In the genomic region with DNA sequence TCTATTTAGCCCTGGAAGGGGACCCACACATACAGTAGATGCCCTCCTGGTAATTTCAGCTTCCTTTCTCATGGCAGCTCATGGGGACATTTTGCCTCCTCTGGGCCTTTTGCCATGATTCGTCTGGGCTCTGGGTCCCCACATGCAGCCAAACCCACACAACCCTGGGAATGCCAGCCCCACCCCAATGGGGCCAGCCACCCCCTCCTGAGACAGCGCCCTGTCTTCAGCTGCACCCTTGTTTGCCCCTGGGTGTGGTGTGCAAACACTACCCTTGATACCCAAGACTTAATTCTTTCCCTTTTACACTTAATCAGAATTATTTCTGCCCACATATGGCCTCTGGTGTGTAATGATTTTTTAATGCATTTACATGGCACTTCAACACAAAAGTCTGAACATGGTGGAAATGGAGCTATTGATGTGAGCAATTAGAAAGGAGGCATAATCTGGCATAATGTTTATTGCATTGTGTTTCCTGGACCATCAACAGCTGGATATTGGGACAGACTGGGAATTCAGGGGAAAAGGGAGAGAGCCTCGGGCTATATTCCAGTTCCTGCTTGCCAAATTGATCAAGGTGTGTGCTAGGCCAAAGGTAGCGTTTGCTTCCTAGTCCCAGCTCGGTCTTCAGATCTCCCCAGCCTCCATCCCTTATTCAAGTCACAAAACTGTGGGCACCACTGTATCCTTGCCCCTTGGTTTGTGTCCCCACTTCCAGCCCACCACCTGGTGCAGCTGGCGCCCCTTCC, we compare ENCODE assay signal across 22 cellular contexts.
DNase-seq lines count a peak whose midpoint lies in the region; ATAC-seq and TF ChIP-seq lines count a peak whose summit lies in the region.
"Had no signal": no experiment of that assay in that cellular context is flagged by ENCODE, and none has a peak within 500 bp of the region (broad histone marks: within the 10 kb centered on the region; RNA-seq: fewer than 3 reads in every experiment).

No MANE protein-coding gene starts in this region.

- ATAC-seq in left lobe of liver (peak; percentile 82), right cardiac atrium (no peak), HG03439 (IDR thresholded peaks at IDR 0.05; ENCODE audit: unreplicated experiment) (no peak)
- ATAC-seq: A549; CD8-positive, alpha-beta T cell had no signal

- DNase-seq in COR-L47 (lab: John Stamatoyannopoulos, UW) (peak; percentile 66), PC-9 (peak in 1 of 2 experiments; percentile 77), left lobe of liver (ENCODE audit: low spot score) (no peak), spleen (peak; percentile 27), right cardiac atrium (no peak), anterior cingulate cortex (lab: John Stamatoyannopoulos, UW) (no peak), NCI-H2029 (lab: John Stamatoyannopoulos, UW) (no peak)
- DNase-seq: CD8-positive, alpha-beta T cell; GM23248; MG63; NCI-H1048; NCI-H1436 treated with DMSO at 0.1 percent for 48 hours; NCI-H2029 treated with DMSO at 0.1 percent for 48 hours; NCI-H2171; NCI-H446; NCI-H748 treated with DMSO at 0.1 percent for 48 hours; RPMI8226; SHP77 treated with DMSO at 0.1 percent for 48 hours; SK-N-SH had no signal

- H3K4me2 ChIP-seq in PC-9, result peak overlapping the region; percentile 70
- H3K4me2 ChIP-seq: A549, SK-N-SH had no signal

- H3K9me3 ChIP-seq in PC-9 (ENCODE audit: insufficient read depth, low read depth), result peaks cover 7% of the 10 kb centered on the region; the same call in 1 of the 2 replicates
- H3K9me3 ChIP-seq in spleen, result peaks cover 0 to 19% (median 11%) of the 10 kb centered on the region in 8 donors
- no peaks in the 10 kb centered on the region for H3K9me3 ChIP-seq in right cardiac atrium (ENCODE audit: control insufficient read depth, low read length)
- H3K9me3 ChIP-seq: HAP-1, MG63, SK-N-SH had no signal

- H3F3A ChIP-seq in PC-9 (ENCODE audit: insufficient read depth, low read depth), result peaks cover 51% of the 10 kb centered on the region

- intact Hi-C loops in PC-9 (cut with micrococcal nuclease; ENCODE audit: unreplicated experiment) (no loop called here), spleen (cut with DNase I; ENCODE audit: low total_unique reads) (no loop called here), right cardiac atrium (cut with DNase I) (no loop called here)

- H3K79me2 ChIP-seq in PC-9 (ENCODE audit: low read depth), result no peaks in the 10 kb centered on the region

- CTCF ChIA-PET in PC-9 (lab: Charles Lee), result no interaction called here

- peak overlapping the region; percentile 56; the same call in 1 of the 2 replicates for H2AFZ ChIP-seq in PC-9
- H2AFZ ChIP-seq: GM23248 had no signal

- TF ChIP-seq CTCF in PC-9 (conservative IDR thresholded peaks at IDR 0.05) (no peak), spleen (IDR thresholded peaks at IDR 0.05 in 8 of 11, conservative IDR thresholded peaks at IDR 0.05 in 3 of 11) (no peak)

- peak overlapping the region; percentile 87 for H3K27ac ChIP-seq in PC-9
- no peak overlapping the region for H3K27ac ChIP-seq in spleen
- no peak overlapping the region for H3K27ac ChIP-seq in right cardiac atrium (ENCODE audit: low read length)
- H3K27ac ChIP-seq: A549, GM23248 had no signal

- no peaks in the 10 kb centered on the region for H4K20me1 ChIP-seq in PC-9 (ENCODE audit: insufficient read depth)

- POLR2A ChIA-PET in PC-9 (lab: Charles Lee; ENCODE audit: unreplicated experiment), result no interaction called here

- no peaks in the 10 kb centered on the region for H3K9me2 ChIP-seq in PC-9 (ENCODE audit: insufficient read depth)
- H3K9me2 ChIP-seq: SK-N-SH had no signal

- H3K36me3 ChIP-seq in PC-9 (ENCODE audit: low read depth) (no peaks in the 10 kb centered on the region), spleen (no peaks in the 10 kb centered on the region)
- H3K36me3 ChIP-seq: HAP-1, MG63 had no signal

- BruUV-seq in PC-9 (replicated peaks; lab: Mats Ljungman, UMichigan), result no TSS peak

- 80 to 93% (median 85%) methylated on average over 6 of the region's 6 CpGs for WGBS in spleen, 5 donors
- WGBS in right cardiac atrium, result 82% methylated on average over 6 of the region's 6 CpGs

- H3K27me3 ChIP-seq in PC-9 (ENCODE audit: insufficient read depth, low read depth) (no peaks in the 10 kb centered on the region), spleen (replicated peaks in 1 of 7) (peaks cover 0 to 44% (median 0%) of the 10 kb centered on the region in 7 donors), right cardiac atrium (ENCODE audit: control insufficient read depth, insufficient read depth) (no peaks in the 10 kb centered on the region)
- H3K27me3 ChIP-seq: MG63 had no signal

- H3K4me1 ChIP-seq in PC-9 (replicated peaks; ENCODE audit: insufficient read depth), result peaks cover 69% of the 10 kb centered on the region
- no peaks in the 10 kb centered on the region for H3K4me1 ChIP-seq in spleen
- no peaks in the 10 kb centered on the region for H3K4me1 ChIP-seq in right cardiac atrium (ENCODE audit: control insufficient read depth, insufficient read depth, low read length)
- H3K4me1 ChIP-seq: A549, HAP-1 had no signal

- no peak for TF ChIP-seq POLR2A in spleen (IDR thresholded peaks at IDR 0.05)

- no peak overlapping the region; the same call in 1 of the 2 replicates for H3K4me3 ChIP-seq in PC-9
- H3K4me3 ChIP-seq in spleen, result no peak overlapping the region
- H3K4me3 ChIP-seq in right cardiac atrium (ENCODE audit: low read length), result no peak overlapping the region
- H3K4me3 ChIP-seq: A549, GM23248, HAP-1, MG63 had no signal

Comparison
In these comparisons a context has a peak if more than half of its experiments do, and no peak if none do; other contexts are left out.
1. DNase-seq: peak in COR-L47 (single experiment) and spleen (single experiment); none in left lobe of liver (single experiment), right cardiac atrium (0 of 3), anterior cingulate cortex (0 of 58) and NCI-H2029 (single experiment).